In genomic region chr19:3456925-3457530, GRCh38 we compare ENCODE assay signal across 11 cellular contexts. TPM values are rescaled to one million over a fixed set of nuclear protein-coding genes. Genes with fewer than 3 reads are reported as not detected.
DNase-seq lines count a peak whose midpoint lies in the region; TF ChIP-seq lines count a peak whose summit lies in the region.
"Had no signal": no experiment of that assay in that cellular context is flagged by ENCODE, and none has a peak within 500 bp of the region (broad histone marks: within the 10 kb centered on the region; RNA-seq: fewer than 3 reads in every experiment).

No MANE protein-coding gene starts in this region.

- WGBS in thyroid gland, 2 donors = 71 to 88% methylated on average over 13 to 17 of the region's 18 CpGs

- TF ChIP-seq CTCF in colonic mucosa (IDR thresholded peaks at IDR 0.05) = no peak
- TF ChIP-seq CTCF in thyroid gland (IDR thresholded peaks at IDR 0.05) = no peak

- no peak for DNase-seq in NT2/D1 (ENCODE audit: low read depth, low spot score)
- DNase-seq in colonic mucosa = no peak
- no peak for DNase-seq in thyroid gland
- no peak for DNase-seq in NCI-H345 (lab: John Stamatoyannopoulos, UW)
- no peak for DNase-seq in NCI-H187 treated with DMSO at 0.1 percent for 48 hours (lab: John Stamatoyannopoulos, UW)
- no peak for DNase-seq in activated CD4-positive, CD25-positive, alpha-beta regulatory T cell treated with anti-CD3 and anti-CD28 coated beads, Interleukin-2, amount 50 U/mL, for 72 hours
- DNase-seq: activated CD8-positive, alpha-beta T cell treated with anti-CD3 and anti-CD28 coated beads for 36 hours; NCI-H2171 treated with DMSO at 0.1 percent for 48 hours; T-helper 2 cell had no signal

- H3K27me3 ChIP-seq in NT2/D1 (ENCODE audit: insufficient read depth, insufficient read length) (no peaks in the 10 kb centered on the region), colonic mucosa (no peaks in the 10 kb centered on the region), muscle layer of duodenum (ENCODE audit: low read depth, low read length) (no peaks in the 10 kb centered on the region), thyroid gland (no peaks in the 10 kb centered on the region)

- H3K9me3 ChIP-seq in NT2/D1 (ENCODE audit: insufficient read depth, low read length) = no peaks in the 10 kb centered on the region
- no peaks in the 10 kb centered on the region for H3K9me3 ChIP-seq in colonic mucosa
- H3K9me3 ChIP-seq in muscle layer of duodenum (ENCODE audit: control insufficient read depth in 1 of 2, low read length in 2 of 2) = no peaks in the 10 kb centered on the region
- H3K9me3 ChIP-seq in thyroid gland = no peaks in the 10 kb centered on the region

- H3K4me1 ChIP-seq in NT2/D1 (ENCODE audit: insufficient read depth, insufficient read length) (peaks cover 27% of the 10 kb centered on the region), colonic mucosa (no peaks in the 10 kb centered on the region), muscle layer of duodenum (ENCODE audit: control insufficient read depth in 1 of 2, insufficient read depth in 2 of 2, low read length in 2 of 2) (peaks cover 4 to 48% of the 10 kb centered on the region in 2 donors), thyroid gland (peaks cover 28 to 35% of the 10 kb centered on the region in 2 donors)

- intact Hi-C loops in colonic mucosa (cut with DNase I) (no loop called here), thyroid gland (cut with DNase I) (no loop called here)

- H3K9ac ChIP-seq in NT2/D1 (ENCODE audit: insufficient read length, low read depth) (peak overlapping the region; percentile 57), colonic mucosa (ENCODE audit: low read depth in 2 of 2, low read length in 2 of 2) (peak overlapping the region in 1 of 2 donors; percentile 24)

- TF ChIP-seq POLR2A in thyroid gland (IDR thresholded peaks at IDR 0.05) = no peak

- H3K27ac ChIP-seq in colonic mucosa = peak overlapping the region; percentile 34
- peak overlapping the region; percentile 65 for H3K27ac ChIP-seq in muscle layer of duodenum (ENCODE audit: low read length)
- H3K27ac ChIP-seq in thyroid gland = peak overlapping the region in 2 of 3 donors; percentile 77 to 89

- H3K4me3 ChIP-seq in NT2/D1 (ENCODE audit: insufficient read length, low read depth) (no peak overlapping the region), colonic mucosa (no peak overlapping the region), muscle layer of duodenum (ENCODE audit: low read depth in 1 of 2, low read length in 2 of 2) (no peak overlapping the region), thyroid gland (replicated peaks in 1 of 3) (no peak overlapping the region)

- H3K36me3 ChIP-seq in NT2/D1 (ENCODE audit: insufficient read depth, insufficient read length, low read length) (peaks cover 34% of the 10 kb centered on the region), colonic mucosa (no peaks in the 10 kb centered on the region), muscle layer of duodenum (ENCODE audit: control insufficient read depth in 1 of 2, insufficient read depth in 2 of 2, low read length in 2 of 2) (peaks cover 21 to 62% of the 10 kb centered on the region in 2 donors), thyroid gland (peaks cover 45 to 50% of the 10 kb centered on the region in 2 donors)

RNA-seq across cellular contexts. Expression of gene SMIM24, which starts 23.3 kb away (rescaled TPM):
- total RNA-seq in colonic mucosa = 10 to 100 TPM; 16.1 to 59.0 TPM
- not detected for total RNA-seq in thyroid gland
- total RNA-seq: fibroblast of villous mesenchyme had no signal

RNA-seq across cellular contexts. Expression of gene SMIM44, which starts 26.2 kb away (rescaled TPM):
- total RNA-seq in colonic mucosa = 1 to 10 TPM; 4.3 to 6.2 TPM
- total RNA-seq in thyroid gland = not detected
- total RNA-seq: activated CD8-positive, alpha-beta T cell treated with anti-CD3 and anti-CD28 coated beads for 36 hours; fibroblast of villous mesenchyme had no signal

RNA-seq across cellular contexts. Expression of gene DOHH, which starts 43.4 kb away (rescaled TPM):
- total RNA-seq in colonic mucosa (10 to 100 TPM in 1 of 2 donors, 1 to 10 TPM in 1; 9.5 to 24.4 TPM), thyroid gland (10 to 100 TPM in 3 of 4 donors, 1 to 10 TPM in 1; 9.0 to 18.9 (median 13.6) TPM)

RNA-seq across cellular contexts. Expression of gene FZR1, which starts 49.1 kb away (rescaled TPM):
- total RNA-seq in colonic mucosa (10 to 100 TPM; 45.8 to 62.5 TPM), thyroid gland (10 to 100 TPM; 28.6 to 56.0 (median 36.1) TPM)

Comparison
In these comparisons a context has a peak if more than half of its experiments do, and no peak if none do; other contexts are left out.
1. RNA of gene SMIM24, which starts 23.3 kb away (total RNA-seq): 16.1 to 59.0 TPM in colonic mucosa; not detected in thyroid gland; every median in the first group is over 10 times any median in the second.
2. RNA of gene SMIM44, which starts 26.2 kb away (total RNA-seq): 4.3 to 6.2 TPM in colonic mucosa; not detected in thyroid gland; every median in the first group is over 4 times any median in the second.
3. Peak in every context shown above with its lines, with median percentiles within 50 percentile points of each other: H3K27ac ChIP-seq.